Comparison of ENCODE assay signal across 2 cellular contexts in the genomic region with DNA sequence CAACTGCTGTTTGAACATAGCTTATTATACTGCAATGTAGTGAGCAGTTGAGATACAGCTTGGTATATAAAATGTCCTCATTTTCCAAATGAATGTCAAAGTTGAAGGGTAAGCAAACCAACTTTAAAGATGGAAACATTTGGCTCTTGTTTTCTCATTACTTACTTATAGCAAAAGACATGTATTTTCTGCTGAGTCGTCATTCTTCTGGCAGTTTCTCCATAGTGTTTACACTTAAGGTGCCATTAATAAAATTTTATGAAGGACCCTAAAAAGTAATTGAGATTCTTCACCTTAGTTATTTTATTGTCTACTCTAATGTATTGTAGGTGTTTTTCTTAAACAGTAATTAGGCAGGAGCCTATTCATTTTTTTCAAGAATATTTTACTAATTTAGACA.
A peak's percentile ranks its signal among the peaks of the same experiment; 100 is the strongest.
TF ChIP-seq lines count a peak whose summit lies in the region.

No MANE protein-coding gene starts in this region.

TF ChIP-seq in HepG2, 621 proteins besides CTCF, POLR2A, EP300 and RAD21 (continued from another document):
- TF ChIP-seq, protein P1, sequence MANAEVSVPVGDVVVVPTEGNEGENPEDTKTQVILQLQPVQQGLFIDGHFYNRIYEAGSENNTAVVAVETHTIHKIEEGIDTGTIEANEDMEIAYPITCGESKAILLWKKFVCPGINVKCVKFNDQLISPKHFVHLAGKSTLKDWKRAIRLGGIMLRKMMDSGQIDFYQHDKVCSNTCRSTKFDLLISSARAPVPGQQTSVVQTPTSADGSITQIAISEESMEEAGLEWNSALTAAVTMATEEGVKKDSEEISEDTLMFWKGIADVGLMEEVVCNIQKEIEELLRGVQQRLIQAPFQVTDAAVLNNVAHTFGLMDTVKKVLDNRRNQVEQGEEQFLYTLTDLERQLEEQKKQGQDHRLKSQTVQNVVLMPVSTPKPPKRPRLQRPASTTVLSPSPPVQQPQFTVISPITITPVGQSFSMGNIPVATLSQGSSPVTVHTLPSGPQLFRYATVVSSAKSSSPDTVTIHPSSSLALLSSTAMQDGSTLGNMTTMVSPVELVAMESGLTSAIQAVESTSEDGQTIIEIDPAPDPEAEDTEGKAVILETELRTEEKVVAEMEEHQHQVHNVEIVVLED (CRISPR knock-in tag; IDR thresholded peaks at IDR 0.05; ENCODE audit: borderline replicate concordance) = no peak
- TF ChIP-seq ZBTB7A (CRISPR knock-in tag; IDR thresholded peaks at IDR 0.05) (no peak), MAFF (IDR thresholded peaks at IDR 0.05; ENCODE audit: low read depth, low read length) (peak; percentile 100), ZNF563 (CRISPR knock-in tag; IDR thresholded peaks at IDR 0.05) (no peak), NR2F2 (IDR thresholded peaks at IDR 0.05; ENCODE audit: borderline replicate concordance, low read depth) (no peak)
- TF ChIP-seq, protein P2, sequence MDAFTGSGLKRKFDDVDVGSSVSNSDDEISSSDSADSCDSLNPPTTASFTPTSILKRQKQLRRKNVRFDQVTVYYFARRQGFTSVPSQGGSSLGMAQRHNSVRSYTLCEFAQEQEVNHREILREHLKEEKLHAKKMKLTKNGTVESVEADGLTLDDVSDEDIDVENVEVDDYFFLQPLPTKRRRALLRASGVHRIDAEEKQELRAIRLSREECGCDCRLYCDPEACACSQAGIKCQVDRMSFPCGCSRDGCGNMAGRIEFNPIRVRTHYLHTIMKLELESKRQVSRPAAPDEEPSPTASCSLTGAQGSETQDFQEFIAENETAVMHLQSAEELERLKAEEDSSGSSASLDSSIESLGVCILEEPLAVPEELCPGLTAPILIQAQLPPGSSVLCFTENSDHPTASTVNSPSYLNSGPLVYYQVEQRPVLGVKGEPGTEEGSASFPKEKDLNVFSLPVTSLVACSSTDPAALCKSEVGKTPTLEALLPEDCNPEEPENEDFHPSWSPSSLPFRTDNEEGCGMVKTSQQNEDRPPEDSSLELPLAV (CRISPR knock-in tag; conservative IDR thresholded peaks at IDR 0.05; ENCODE audit: low read depth) = no peak

TF ChIP-seq in K562, 482 proteins besides CTCF, POLR2A, EP300 and RAD21 (continued from another document and continues in another):
- TF ChIP-seq, protein P3, sequence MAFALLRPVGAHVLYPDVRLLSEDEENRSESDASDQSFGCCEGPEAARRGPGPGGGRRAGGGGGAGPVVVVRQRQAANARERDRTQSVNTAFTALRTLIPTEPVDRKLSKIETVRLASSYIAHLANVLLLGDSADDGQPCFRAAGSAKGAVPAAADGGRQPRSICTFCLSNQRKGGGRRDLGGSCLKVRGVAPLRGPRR (CRISPR knock-in tag; IDR thresholded peaks at IDR 0.05) = no peak
- TF ChIP-seq SIN3A (IDR thresholded peaks at IDR 0.05; ENCODE audit: borderline replicate concordance in 2 of 2, control insufficient read depth in 1 of 2, low read depth in 2 of 2, low read length in 2 of 2) = no peak
- TF ChIP-seq ZNF217 (CRISPR knock-in tag; IDR thresholded peaks at IDR 0.05) = no peak
- TF ChIP-seq MAFK (IDR thresholded peaks at IDR 0.05; ENCODE audit: low read length) = peak; percentile 79
- TF ChIP-seq SP2 (IDR thresholded peaks at IDR 0.05; ENCODE audit: extremely low read depth, low read depth, low read length, poor library complexity, severe bottlenecking) = no peak
- TF ChIP-seq, protein P1 (CRISPR knock-in tag; IDR thresholded peaks at IDR 0.05) = no peak
- no peak for TF ChIP-seq DDX20 (tag; IDR thresholded peaks at IDR 0.05; ENCODE audit: low read depth)
- no peak for TF ChIP-seq RBBP5 (IDR thresholded peaks at IDR 0.05; ENCODE audit: borderline replicate concordance, insufficient read depth, low read length, poor library complexity, severe bottlenecking)
- TF ChIP-seq C11orf30 (IDR thresholded peaks at IDR 0.05; ENCODE audit: low read depth) = peak; percentile 49
- no peak for TF ChIP-seq ZBTB8A (IDR thresholded peaks at IDR 0.05; ENCODE audit: partially characterized antibody)
- TF ChIP-seq, protein P4, sequence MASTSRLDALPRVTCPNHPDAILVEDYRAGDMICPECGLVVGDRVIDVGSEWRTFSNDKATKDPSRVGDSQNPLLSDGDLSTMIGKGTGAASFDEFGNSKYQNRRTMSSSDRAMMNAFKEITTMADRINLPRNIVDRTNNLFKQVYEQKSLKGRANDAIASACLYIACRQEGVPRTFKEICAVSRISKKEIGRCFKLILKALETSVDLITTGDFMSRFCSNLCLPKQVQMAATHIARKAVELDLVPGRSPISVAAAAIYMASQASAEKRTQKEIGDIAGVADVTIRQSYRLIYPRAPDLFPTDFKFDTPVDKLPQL (IDR thresholded peaks at IDR 0.05; ENCODE audit: extremely low read depth, insufficient read length) = no peak
- no peak for TF ChIP-seq NFIX (CRISPR knock-in tag; IDR thresholded peaks at IDR 0.05; ENCODE audit: low read depth)
- TF ChIP-seq ZNF436 (CRISPR knock-in tag; IDR thresholded peaks at IDR 0.05) = no peak
- no peak for TF ChIP-seq ZNF507 (tag; conservative IDR thresholded peaks at IDR 0.05)
- TF ChIP-seq MAFG (tag; conservative IDR thresholded peaks at IDR 0.05) = peak; percentile 76
- peak; percentile 72 for TF ChIP-seq ZNF316 (IDR thresholded peaks at IDR 0.05)
- no peak for TF ChIP-seq HDAC2 (IDR thresholded peaks at IDR 0.05)
- TF ChIP-seq KHSRP (IDR thresholded peaks at IDR 0.05) = no peak
- no peak for TF ChIP-seq MTA3 (IDR thresholded peaks at IDR 0.05; ENCODE audit: borderline replicate concordance)
- no peak for TF ChIP-seq SMARCE1 (IDR thresholded peaks at IDR 0.05)
- no peak for TF ChIP-seq GTF2E2 (tag; IDR thresholded peaks at IDR 0.05)
- TF ChIP-seq RBM34 (IDR thresholded peaks at IDR 0.05; ENCODE audit: borderline replicate concordance, insufficient read depth, low read length) = no peak
- no peak for TF ChIP-seq ZKSCAN8 (CRISPR knock-in tag; IDR thresholded peaks at IDR 0.05)
- TF ChIP-seq ZKSCAN1 (IDR thresholded peaks at IDR 0.05; ENCODE audit: low read depth, low read length) = no peak
- TF ChIP-seq, protein P5, sequence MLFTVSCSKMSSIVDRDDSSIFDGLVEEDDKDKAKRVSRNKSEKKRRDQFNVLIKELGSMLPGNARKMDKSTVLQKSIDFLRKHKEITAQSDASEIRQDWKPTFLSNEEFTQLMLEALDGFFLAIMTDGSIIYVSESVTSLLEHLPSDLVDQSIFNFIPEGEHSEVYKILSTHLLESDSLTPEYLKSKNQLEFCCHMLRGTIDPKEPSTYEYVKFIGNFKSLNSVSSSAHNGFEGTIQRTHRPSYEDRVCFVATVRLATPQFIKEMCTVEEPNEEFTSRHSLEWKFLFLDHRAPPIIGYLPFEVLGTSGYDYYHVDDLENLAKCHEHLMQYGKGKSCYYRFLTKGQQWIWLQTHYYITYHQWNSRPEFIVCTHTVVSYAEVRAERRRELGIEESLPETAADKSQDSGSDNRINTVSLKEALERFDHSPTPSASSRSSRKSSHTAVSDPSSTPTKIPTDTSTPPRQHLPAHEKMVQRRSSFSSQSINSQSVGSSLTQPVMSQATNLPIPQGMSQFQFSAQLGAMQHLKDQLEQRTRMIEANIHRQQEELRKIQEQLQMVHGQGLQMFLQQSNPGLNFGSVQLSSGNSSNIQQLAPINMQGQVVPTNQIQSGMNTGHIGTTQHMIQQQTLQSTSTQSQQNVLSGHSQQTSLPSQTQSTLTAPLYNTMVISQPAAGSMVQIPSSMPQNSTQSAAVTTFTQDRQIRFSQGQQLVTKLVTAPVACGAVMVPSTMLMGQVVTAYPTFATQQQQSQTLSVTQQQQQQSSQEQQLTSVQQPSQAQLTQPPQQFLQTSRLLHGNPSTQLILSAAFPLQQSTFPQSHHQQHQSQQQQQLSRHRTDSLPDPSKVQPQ (CRISPR knock-in tag; IDR thresholded peaks at IDR 0.05; ENCODE audit: borderline replicate concordance) = no peak
- no peak for TF ChIP-seq KDM2B (CRISPR knock-in tag; IDR thresholded peaks at IDR 0.05)
- no peak for TF ChIP-seq YY1 (IDR thresholded peaks at IDR 0.05; ENCODE audit: borderline replicate concordance in 1 of 3, control insufficient read depth in 1 of 3, extremely low read depth in 1 of 3, insufficient read depth in 3 of 3, insufficient read length in 1 of 3, insufficient replicate concordance in 2 of 3, low read depth in 1 of 3, low read length in 2 of 3)
- no peak for TF ChIP-seq IRF2 (CRISPR knock-in tag; IDR thresholded peaks at IDR 0.05)
- TF ChIP-seq, protein P6, sequence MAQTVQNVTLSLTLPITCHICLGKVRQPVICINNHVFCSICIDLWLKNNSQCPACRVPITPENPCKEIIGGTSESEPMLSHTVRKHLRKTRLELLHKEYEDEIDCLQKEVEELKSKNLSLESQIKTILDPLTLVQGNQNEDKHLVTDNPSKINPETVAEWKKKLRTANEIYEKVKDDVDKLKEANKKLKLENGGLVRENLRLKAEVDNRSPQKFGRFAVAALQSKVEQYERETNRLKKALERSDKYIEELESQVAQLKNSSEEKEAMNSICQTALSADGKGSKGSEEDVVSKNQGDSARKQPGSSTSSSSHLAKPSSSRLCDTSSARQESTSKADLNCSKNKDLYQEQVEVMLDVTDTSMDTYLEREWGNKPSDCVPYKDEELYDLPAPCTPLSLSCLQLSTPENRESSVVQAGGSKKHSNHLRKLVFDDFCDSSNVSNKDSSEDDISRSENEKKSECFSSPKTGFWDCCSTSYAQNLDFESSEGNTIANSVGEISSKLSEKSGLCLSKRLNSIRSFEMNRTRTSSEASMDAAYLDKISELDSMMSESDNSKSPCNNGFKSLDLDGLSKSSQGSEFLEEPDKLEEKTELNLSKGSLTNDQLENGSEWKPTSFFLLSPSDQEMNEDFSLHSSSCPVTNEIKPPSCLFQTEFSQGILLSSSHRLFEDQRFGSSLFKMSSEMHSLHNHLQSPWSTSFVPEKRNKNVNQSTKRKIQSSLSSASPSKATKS (CRISPR knock-in tag; IDR thresholded peaks at IDR 0.05) = no peak
- TF ChIP-seq, protein P7, sequence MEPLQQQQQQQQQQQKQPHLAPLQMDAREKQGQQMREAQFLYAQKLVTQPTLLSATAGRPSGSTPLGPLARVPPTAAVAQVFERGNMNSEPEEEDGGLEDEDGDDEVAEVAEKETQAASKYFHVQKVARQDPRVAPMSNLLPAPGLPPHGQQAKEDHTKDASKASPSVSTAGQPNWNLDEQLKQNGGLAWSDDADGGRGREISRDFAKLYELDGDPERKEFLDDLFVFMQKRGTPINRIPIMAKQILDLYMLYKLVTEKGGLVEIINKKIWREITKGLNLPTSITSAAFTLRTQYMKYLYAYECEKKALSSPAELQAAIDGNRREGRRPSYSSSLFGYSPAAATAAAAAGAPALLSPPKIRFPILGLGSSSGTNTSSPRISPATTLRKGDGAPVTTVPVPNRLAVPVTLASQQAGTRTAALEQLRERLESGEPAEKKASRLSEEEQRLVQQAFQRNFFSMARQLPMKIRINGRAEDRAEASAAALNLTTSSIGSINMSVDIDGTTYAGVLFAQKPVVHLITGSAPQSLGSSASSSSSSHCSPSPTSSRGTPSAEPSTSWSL (CRISPR knock-in tag; IDR thresholded peaks at IDR 0.05; ENCODE audit: borderline replicate concordance) = no peak
- no peak for TF ChIP-seq NFIC (IDR thresholded peaks at IDR 0.05)
- no peak for TF ChIP-seq NR3C1 (CRISPR knock-in tag; IDR thresholded peaks at IDR 0.05)
- TF ChIP-seq ZNF140 (CRISPR knock-in tag; IDR thresholded peaks at IDR 0.05) = no peak
